Comparison of ENCODE assay signal across 16 cellular contexts in genomic region chr22:39901519-39902146, GRCh38. TPM values are rescaled to one million over a fixed set of nuclear protein-coding genes. Genes with fewer than 3 reads are reported as not detected.
DNase-seq lines count a peak whose midpoint lies in the region; ATAC-seq and TF ChIP-seq lines count a peak whose summit lies in the region.
"Had no signal": no experiment of that assay in that cellular context is flagged by ENCODE, and none has a peak within 500 bp of the region (broad histone marks: within the 10 kb centered on the region; RNA-seq: fewer than 3 reads in every experiment).

No MANE protein-coding gene starts in this region.

- H3K4me1 ChIP-seq in right cardiac atrium (ENCODE audit: control insufficient read depth, insufficient read depth, low read length): no peaks in the 10 kb centered on the region
- peaks cover 16% of the 10 kb centered on the region for H3K4me1 ChIP-seq in lower lobe of right lung
- no peaks in the 10 kb centered on the region for H3K4me1 ChIP-seq in GM23248 (ENCODE audit: insufficient read depth)
- H3K4me1 ChIP-seq: body of pancreas had no signal

- peak overlapping the region; percentile 90 for H3K27ac Mint-ChIP-seq in activated B cell treated with CpG ODN at 0.5 μM for 24 hours

- no peaks in the 10 kb centered on the region for H3K27me3 Mint-ChIP-seq in activated B cell treated with CpG ODN at 0.5 μM for 24 hours

- DNase-seq in right cardiac atrium: no peak
- no peak for DNase-seq in Right ventricle myocardium superior
- no peak for DNase-seq in activated B cell treated with CpG ODN at 0.5 μM for 24 hours
- no peak for DNase-seq in lower lobe of right lung
- no peak for DNase-seq in GM23248
- no peak for DNase-seq in NCI-H187 (lab: John Stamatoyannopoulos, UW)
- DNase-seq: activated CD8-positive, alpha-beta memory T cell treated with anti-CD3 and anti-CD28 coated beads, Interleukin-2, amount 50 U/mL, for 48 hours; DMS53; NCI-H1105; SHP77 treated with DMSO at 0.1 percent for 48 hours had no signal

- no peaks in the 10 kb centered on the region for H3K9me3 Mint-ChIP-seq in activated B cell treated with CpG ODN at 0.5 μM for 24 hours

- no peak overlapping the region for H3K9ac ChIP-seq in GM23248

- peaks cover 8% of the 10 kb centered on the region for H3K36me3 Mint-ChIP-seq in activated B cell treated with CpG ODN at 0.5 μM for 24 hours (ENCODE audit: low read depth)

- H3K4me3 Mint-ChIP-seq in activated B cell treated with CpG ODN at 0.5 μM for 24 hours: peak overlapping the region; percentile 75

- in situ Hi-C loops in GM23248 (cut with MboI): no loop called here

- POLR2A ChIA-PET in activated B cell treated with CpG ODN at 0.5 μM for 24 hours (lab: Charles Lee): no interaction called here

- peaks cover 60% of the 10 kb centered on the region for H3K4me1 Mint-ChIP-seq in activated B cell treated with CpG ODN at 0.5 μM for 24 hours

- H3K9me3 ChIP-seq in right cardiac atrium (ENCODE audit: control insufficient read depth, low read length) (no peaks in the 10 kb centered on the region), lower lobe of right lung (no peaks in the 10 kb centered on the region), GM23248 (ENCODE audit: low read depth) (no peaks in the 10 kb centered on the region)
- H3K9me3 ChIP-seq: body of pancreas had no signal

- ATAC-seq in right cardiac atrium (no peak), Right ventricle myocardium superior (ENCODE audit: poor library complexity) (no peak), activated B cell treated with CpG ODN at 0.5 μM for 24 hours (ENCODE audit: low read depth) (no peak), lower lobe of right lung (no peak), HG02885 (IDR thresholded peaks at IDR 0.05; ENCODE audit: poor library complexity, unreplicated experiment) (no peak), HG02884 (IDR thresholded peaks at IDR 0.05; ENCODE audit: unreplicated experiment) (no peak)
- ATAC-seq: body of pancreas had no signal

- no peaks in the 10 kb centered on the region for H3F3A ChIP-seq in GM23248 (ENCODE audit: insufficient read depth)

- H3K9me2 ChIP-seq in GM23248 (ENCODE audit: insufficient read depth): no peaks in the 10 kb centered on the region

- no peak overlapping the region for H3K4me2 ChIP-seq in GM23248 (ENCODE audit: unreplicated experiment)

- no peaks in the 10 kb centered on the region for H3K79me2 ChIP-seq in GM23248 (ENCODE audit: insufficient read depth)

- H3K27me3 ChIP-seq in right cardiac atrium (ENCODE audit: control insufficient read depth, insufficient read depth): no peaks in the 10 kb centered on the region
- peaks cover 10% of the 10 kb centered on the region for H3K27me3 ChIP-seq in lower lobe of right lung (ENCODE audit: low read depth)
- H3K27me3 ChIP-seq in GM23248 (replicated peaks; ENCODE audit: insufficient read depth): peaks cover 59% of the 10 kb centered on the region
- H3K27me3 ChIP-seq: body of pancreas had no signal

- CTCF ChIA-PET in activated B cell treated with CpG ODN at 0.5 μM for 24 hours (lab: Charles Lee): no interaction called here

- intact Hi-C loops in right cardiac atrium (cut with DNase I): no loop called here
- intact Hi-C loops in Right ventricle myocardium superior (cut with DNase I): no loop called here
- intact Hi-C loops in activated B cell treated with CpG ODN at 0.5 μM for 24 hours (cut with micrococcal nuclease): loop anchor here (2.0 to 5.0 kb wide), 2 partner anchors 15 to 36 kb away; no protein-coding TSS in a partner anchor
- intact Hi-C loops in lower lobe of right lung (cut with DNase I): no loop called here

- H3K36me3 ChIP-seq in lower lobe of right lung (no peaks in the 10 kb centered on the region), GM23248 (ENCODE audit: low read depth) (no peaks in the 10 kb centered on the region)

- 70% methylated on average over 8 of the region's 8 CpGs for WGBS in right cardiac atrium
- WGBS in GM23248 (ENCODE audit: low coverage in 1 of 2, low lambda C conversion rate in 2 of 2, missing lambda C conversion rate in 2 of 2), 2 experiments: 58% methylated on average over 8 of the region's 8 CpGs

- H3K4me3 ChIP-seq in right cardiac atrium (ENCODE audit: low read length): peak overlapping the region; percentile 9
- H3K4me3 ChIP-seq in lower lobe of right lung: peak overlapping the region; percentile 31
- H3K4me3 ChIP-seq in GM23248: no peak overlapping the region
- H3K4me3 ChIP-seq: body of pancreas had no signal

- no peaks in the 10 kb centered on the region for H4K20me1 ChIP-seq in GM23248 (ENCODE audit: insufficient read depth)

- no peak overlapping the region for H3K27ac ChIP-seq in right cardiac atrium (ENCODE audit: low read length)
- H3K27ac ChIP-seq in lower lobe of right lung: peak overlapping the region; percentile 18
- H3K27ac ChIP-seq in GM23248: no peak overlapping the region
- H3K27ac ChIP-seq: body of pancreas had no signal

- TF ChIP-seq CTCF in activated B cell treated with CpG ODN at 0.5 μM for 24 hours (IDR thresholded peaks at IDR 0.05): no peak
- no peak for TF ChIP-seq CTCF in lower lobe of right lung (IDR thresholded peaks at IDR 0.05)

- no peak overlapping the region for H2AFZ ChIP-seq in GM23248

RNA-seq across cellular contexts. Expression of gene GRAP2, which starts 0.7 kb away (rescaled TPM):
- total RNA-seq in right cardiac atrium (1 to 10 TPM; 2.0 to 5.5 (median 4.1) TPM), Right ventricle myocardium superior (1.6 TPM), activated B cell treated with CpG ODN at 0.5 μM for 24 hours (4.2 and 4.3 TPM in 2 replicates), lower lobe of right lung (9.5 TPM)
- polyA plus RNA-seq in right cardiac atrium (1.6 TPM), GM23248 (2016; fragmentation: Nextera tagmentation; extraction: Ambion mirVana) (not detected in 2 replicates)
- total RNA-seq in GM23248 (2014; rRNA removed; shearing (Covaris generic)): not detected in 2 replicates
- total RNA-seq: lung microvascular endothelial cell had no signal

RNA-seq across cellular contexts. Expression of gene ENTHD1, which starts 8.1 kb away (rescaled TPM):
- not detected for total RNA-seq in right cardiac atrium
- 0.02 TPM for polyA plus RNA-seq in right cardiac atrium
- not detected for total RNA-seq in Right ventricle myocardium superior
- 0.15 TPM in 1 of 2 replicates, not detected in the other for total RNA-seq in activated B cell treated with CpG ODN at 0.5 μM for 24 hours
- total RNA-seq in lower lobe of right lung: not detected
- not detected in 2 replicates for total RNA-seq in GM23248 (2014; rRNA removed; shearing (Covaris generic))
- not detected in 2 replicates for polyA plus RNA-seq in GM23248 (2016; fragmentation: Nextera tagmentation; extraction: Ambion mirVana)
- total RNA-seq: body of pancreas, lung microvascular endothelial cell, omental fat pad, skeletal muscle tissue had no signal

RNA-seq across cellular contexts. Expression of gene TMA7B, which starts 58.6 kb away (rescaled TPM):
- under 1 TPM in 1 of 4 donors, not detected in 3; 0.31 TPM for total RNA-seq in right cardiac atrium
- polyA plus RNA-seq in right cardiac atrium: 0.09 TPM
- total RNA-seq in Right ventricle myocardium superior: not detected
- total RNA-seq in activated B cell treated with CpG ODN at 0.5 μM for 24 hours: 0.58 TPM in 1 of 2 replicates, not detected in the other
- 1.4 TPM for total RNA-seq in lower lobe of right lung
- not detected in 2 replicates for total RNA-seq in GM23248 (2014; rRNA removed; shearing (Covaris generic))
- not detected in 2 replicates for polyA plus RNA-seq in GM23248 (2016; fragmentation: Nextera tagmentation; extraction: Ambion mirVana)
- total RNA-seq: body of pancreas, lung microvascular endothelial cell, omental fat pad had no signal
